Comparison of ENCODE assay signal across 24 cellular contexts in genomic region chr2:174157048-174157447, GRCh38.
"Had no signal": no experiment of that assay in that cellular context is flagged by ENCODE, and none has a peak within 500 bp of the region (broad histone marks: within the 10 kb centered on the region; RNA-seq: fewer than 3 reads in every experiment).

No MANE protein-coding gene starts in this region.

- H3K9me3 ChIP-seq: adrenal gland, breast epithelium, MG63, SJSA1 had no signal

- H3K36me3 ChIP-seq: adrenal gland, breast epithelium, SJSA1 had no signal

- H3K27me3 ChIP-seq: adrenal gland, breast epithelium, MG63, SJSA1 had no signal

- H3K27ac ChIP-seq: adrenal gland, breast epithelium, PC-9, SJSA1 had no signal

- FAIRE-seq: HepG2, TTC549 had no signal

- ATAC-seq: activated CD4-positive, CD25-positive, alpha-beta regulatory T cell treated with anti-CD3 and anti-CD28 coated beads, Interleukin-2, amount 50 U/mL, for 24 hours had no signal

- DNase-seq: activated CD4-positive, alpha-beta T cell treated with anti-CD3 and anti-CD28 coated beads for 4 hours; activated CD8-positive, alpha-beta memory T cell treated with anti-CD3 and anti-CD28 coated beads, Interleukin-2, amount 50 U/mL, for 48 hours; activated CD8-positive, alpha-beta T cell treated with anti-CD3 and anti-CD28 coated beads, Interleukin-2, amount 10 ng/mL, durations not matched to agents 7 days and 5 days; activated naive CD4-positive, alpha-beta T cell treated with anti-CD3 and anti-CD28 coated beads, Interleukin-2, amount 50 U/mL, for 16 hours; activated naive CD8-positive, alpha-beta T cell treated with anti-CD3 and anti-CD28 coated beads, Interleukin-2, amount 10 ng/mL, durations not matched to agents 7 days and 5 days; activated T-cell treated with anti-CD3 and anti-CD28 coated beads, Interleukin-2, amount 50 U/mL, for 1 hour; adrenal gland; aorta; caudate nucleus; MG63; NCI-H1105; NCI-H1436 treated with DMSO at 0.1 percent for 48 hours; NCI-H187 treated with DMSO at 0.1 percent for 48 hours; NCI-H2081 treated with DMSO at 0.1 percent for 48 hours; NCI-H446 treated with DMSO at 0.1 percent for 48 hours; NCI-H524 treated with DMSO at 0.1 percent for 48 hours; NCI-H82; PC-9; SHP77 had no signal

- H3K4me2 ChIP-seq: PC-9 had no signal

- H3K4me1 ChIP-seq: breast epithelium had no signal

- H2AFZ ChIP-seq: PC-9 had no signal

- H3K4me3 ChIP-seq: adrenal gland, breast epithelium, MG63, PC-9, SJSA1 had no signal
